In the genomic region with DNA sequence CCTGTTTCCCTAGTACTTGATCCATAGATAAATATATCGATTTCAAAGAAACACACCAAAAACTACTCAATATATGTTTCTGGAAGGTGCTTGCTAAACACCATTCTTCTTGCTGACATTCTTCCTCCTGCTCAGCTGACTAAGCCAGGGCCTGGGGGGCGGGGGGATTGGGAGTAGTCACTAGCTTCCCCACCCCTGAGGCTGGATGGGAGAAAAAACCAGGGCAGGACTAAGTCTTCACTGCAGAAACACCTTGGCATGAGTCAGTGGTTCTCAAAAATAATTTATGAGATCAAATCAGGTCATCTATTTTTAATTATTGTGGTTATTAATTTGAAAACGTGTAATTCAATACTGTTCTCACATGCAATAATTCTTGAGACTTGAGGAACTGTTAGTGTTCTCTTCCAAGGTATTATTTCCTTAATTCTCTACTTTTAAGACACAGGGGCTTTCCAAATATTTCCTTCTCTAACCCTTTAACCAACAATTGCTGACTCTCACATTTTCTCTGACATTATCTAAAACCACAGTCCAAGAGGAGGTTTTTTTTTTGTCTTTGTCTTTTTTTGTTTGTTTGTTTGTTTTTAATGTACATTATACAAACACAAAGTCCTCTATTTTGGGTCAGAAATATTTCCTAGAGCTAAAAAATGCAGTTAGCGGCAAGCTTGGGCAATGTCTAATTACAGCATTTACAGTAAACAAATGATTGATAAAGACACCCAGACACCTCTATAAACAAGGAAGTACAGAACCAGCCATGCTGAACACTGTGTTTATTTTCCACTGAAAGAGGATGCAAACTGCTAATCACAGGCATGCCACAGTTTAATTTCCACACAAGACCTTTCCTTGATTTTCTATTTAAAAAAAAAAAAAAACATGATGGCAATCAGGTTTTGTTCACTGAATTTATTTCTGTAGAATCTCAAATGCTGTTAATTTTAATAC, we compare ENCODE assay signal across 20 cellular contexts.
DNase-seq lines count a peak whose midpoint lies in the region; ATAC-seq, FAIRE-seq and TF ChIP-seq lines count a peak whose summit lies in the region.
"Had no signal": no experiment of that assay in that cellular context is flagged by ENCODE, and none has a peak within 500 bp of the region (broad histone marks: within the 10 kb centered on the region; RNA-seq: fewer than 3 reads in every experiment).

No MANE protein-coding gene starts in this region.

- H2BK5ac ChIP-seq in IMR-90 (ENCODE audit: low read depth, low read length, poor library complexity, severe bottlenecking): no peak overlapping the region

- in situ Hi-C loops in IMR-90 (cut with MboI; ENCODE audit: low sequenced_read_pairs): no loop called here

- H2BK120ac ChIP-seq in IMR-90 (ENCODE audit: low read depth, low read length): no peak overlapping the region

- no peak overlapping the region for H3K56ac ChIP-seq in IMR-90 (ENCODE audit: extremely low read depth, insufficient read depth, low read length)

- no peak overlapping the region for H2AK5ac ChIP-seq in IMR-90 (ENCODE audit: low read depth, low read length)

- H3K4me1 ChIP-seq in A549: no peaks in the 10 kb centered on the region
- no peaks in the 10 kb centered on the region; the same call in 1 of the 2 replicates for H3K4me1 ChIP-seq in IMR-90 (ENCODE audit: control insufficient read depth, insufficient read depth, low read length)
- H3K4me1 ChIP-seq: ascending aorta, HAP-1 had no signal

- no peak for ATAC-seq in A549
- ATAC-seq in IMR-90 (ENCODE audit: low read depth): no peak
- ATAC-seq in left colon: no peak
- ATAC-seq in HG03135 (IDR thresholded peaks at IDR 0.05; ENCODE audit: unreplicated experiment): no peak
- ATAC-seq in GM21528 (IDR thresholded peaks at IDR 0.05; ENCODE audit: low FRiP score, unreplicated experiment): no peak
- no peak for ATAC-seq in HG03095 (IDR thresholded peaks at IDR 0.05; ENCODE audit: unreplicated experiment)
- ATAC-seq: activated naive CD4-positive, alpha-beta T cell treated with anti-CD3 and anti-CD28 coated beads, Interleukin-2, amount 50 U/mL, for 72 hours had no signal

- no peaks in the 10 kb centered on the region for H3K9me1 ChIP-seq in IMR-90 (ENCODE audit: insufficient read depth, low read length)

- intact Hi-C loops in IMR-90 (cut with micrococcal nuclease): no loop called here
- intact Hi-C loops in left colon (cut with DNase I, micrococcal nuclease): no loop called here

- no peak overlapping the region for H3K23ac ChIP-seq in IMR-90 (ENCODE audit: low read depth, low read length)

- no peak overlapping the region for H3K27ac ChIP-seq in A549
- H3K27ac ChIP-seq in IMR-90 (ENCODE audit: insufficient read depth, low read length): no peak overlapping the region
- H3K27ac ChIP-seq: ascending aorta, C4-2B had no signal

- H3K27me3 ChIP-seq in IMR-90 (ENCODE audit: control insufficient read depth, insufficient read depth, low read length) (peaks cover under 1% of the 10 kb centered on the region; the same call in 1 of the 2 replicates), bronchial epithelial cell (ENCODE audit: control insufficient read depth, insufficient read depth, low read length) (no peaks in the 10 kb centered on the region)
- H3K27me3 ChIP-seq: ascending aorta had no signal

- TF ChIP-seq POLR2A in A549 (IDR thresholded peaks at IDR 0.05; ENCODE audit: low read length) (no peak), IMR-90 (IDR thresholded peaks at IDR 0.05; ENCODE audit: low read depth, low read length) (no peak)

- no peaks in the 10 kb centered on the region for H3K79me1 ChIP-seq in IMR-90 (ENCODE audit: low read depth in 1 of 2, low read length in 2 of 2)

- dilution Hi-C loops in IMR-90 (cut with HindIII; ENCODE audit: low sequenced_read_pairs, unreplicated experiment): no loop called here

- TF ChIP-seq RAD21 in A549 (conservative IDR thresholded peaks at IDR 0.05 in 1 of 2, IDR thresholded peaks at IDR 0.05 in 1 of 2) (no peak), IMR-90 (IDR thresholded peaks at IDR 0.05; ENCODE audit: low read length) (no peak)

- CTCF ChIA-PET in A549 (lab: Yijun Ruan, JAX) (interaction anchor here (0.6 kb wide), 2 partner anchors 11 to 16 kb away, joined by 3 to 4 read pairs; no protein-coding TSS in a partner anchor), IMR-90 (lab: Yijun Ruan, JAX) (no interaction called here)

- POLR2A ChIA-PET in A549 (lab: Yijun Ruan, JAX) (no interaction called here), IMR-90 (lab: Charles Lee; ENCODE audit: unreplicated experiment) (no interaction called here)

- H4K8ac ChIP-seq in IMR-90 (ENCODE audit: low read depth in 2 of 2, low read length in 2 of 2): no peak overlapping the region

- FAIRE-seq in A549 (lab: Jason Lieb, UNC) (peak; percentile 43), bronchial epithelial cell (lab: Jason Lieb, UNC) (no peak)

- H2AK9ac ChIP-seq in IMR-90 (replicated peaks; ENCODE audit: low read depth, low read length, poor library complexity): no peak overlapping the region

- TF ChIP-seq CTCF in A549 (IDR thresholded peaks at IDR 0.05) (no peak), IMR-90 (conservative IDR thresholded peaks at IDR 0.05; ENCODE audit: low read depth, low read length) (no peak), bronchial epithelial cell (IDR thresholded peaks at IDR 0.05; ENCODE audit: insufficient read depth, low read length, severe bottlenecking) (no peak)

- no peaks in the 10 kb centered on the region for H4K20me1 ChIP-seq in IMR-90 (ENCODE audit: insufficient read depth, low read length)

- no peak overlapping the region for H3K18ac ChIP-seq in IMR-90 (ENCODE audit: low read depth, low read length)

- H4K91ac ChIP-seq in IMR-90 (ENCODE audit: insufficient read depth, low read depth, low read length): no peak overlapping the region

- H3K9me3 ChIP-seq in A549 (no peaks in the 10 kb centered on the region), IMR-90 (ENCODE audit: control insufficient read depth, insufficient read depth, low read length) (peaks cover 1% of the 10 kb centered on the region; the same call in 1 of the 2 replicates)
- H3K9me3 ChIP-seq: HAP-1 had no signal

- H3K9ac ChIP-seq in IMR-90 (ENCODE audit: low read depth, low read length): no peak overlapping the region

- 59% methylated on average over 4 of the region's 4 CpGs for WGBS in A549 (ENCODE audit: missing lambda C conversion rate)
- no CpG with 5 or more reads among the region's 4 CpGs for WGBS in IMR-90 (ENCODE audit: extremely low coverage in 2 of 2, insufficient read length in 1 of 2), 2 experiments

- TF ChIP-seq EP300 in A549 (IDR thresholded peaks at IDR 0.05): no peak

- no TSS peak for BruUV-seq in IMR-90 (replicated peaks; lab: Mats Ljungman, UMichigan)

- H3K4me3 ChIP-seq in A549: no peak overlapping the region
- no peak overlapping the region for H3K4me3 ChIP-seq in IMR-90 (ENCODE audit: insufficient read depth, low read depth, low read length)
- H3K4me3 ChIP-seq in bronchial epithelial cell (ENCODE audit: low read depth, low read length): no peak overlapping the region
- H3K4me3 ChIP-seq: ascending aorta, HAP-1 had no signal

- H3K4me2 ChIP-seq in A549 (no peak overlapping the region), IMR-90 (ENCODE audit: low read depth, low read length) (no peak overlapping the region)

- H2BK20ac ChIP-seq in IMR-90 (ENCODE audit: low read depth, low read length): no peak overlapping the region

- no peak overlapping the region for H4K5ac ChIP-seq in IMR-90 (ENCODE audit: low read depth, low read length)

- H3K4ac ChIP-seq in IMR-90 (ENCODE audit: low read depth, low read length): no peak overlapping the region

- no peak overlapping the region for H3K14ac ChIP-seq in IMR-90 (replicated peaks; ENCODE audit: low read depth, low read length)

- H2AFZ ChIP-seq in IMR-90 (replicated peaks; ENCODE audit: low read length, poor library complexity): no peak overlapping the region

- H2BK15ac ChIP-seq in IMR-90 (ENCODE audit: low read depth, low read length): no peak overlapping the region

- DNase-seq in A549 (ENCODE audit: low read depth in 1 of 2, low spot score in 1 of 2): no peak
- DNase-seq in IMR-90: no peak
- peak; percentile 61 for DNase-seq in bronchial epithelial cell (ENCODE audit: low read depth)
- peak; percentile 34 for DNase-seq in myocyte (ENCODE audit: low read depth)
- no peak for DNase-seq in left colon
- DNase-seq: ACHN; activated CD4-positive, alpha-beta T cell treated with anti-CD3 and anti-CD28 coated beads for 1 hour; DMS79; effector memory CD4-positive, alpha-beta T cell; NCI-H1105 treated with DMSO at 0.1 percent for 48 hours; NCI-H2081 treated with DMSO at 0.1 percent for 48 hours; NCI-H510A; T1000 had no signal

- H3K36me3 ChIP-seq in IMR-90 (ENCODE audit: control insufficient read depth, insufficient read depth, low read length) (no peaks in the 10 kb centered on the region), bronchial epithelial cell (ENCODE audit: control insufficient read depth, insufficient read depth, low read length) (no peaks in the 10 kb centered on the region)
- H3K36me3 ChIP-seq: ascending aorta, HAP-1 had no signal

TF ChIP-seq in A549, 52 proteins besides CTCF, POLR2A, EP300 and RAD21 (continues in another document):
- peak; percentile 55 for TF ChIP-seq MAFK (IDR thresholded peaks at IDR 0.05; ENCODE audit: partially characterized antibody)
- TF ChIP-seq, protein P1, sequence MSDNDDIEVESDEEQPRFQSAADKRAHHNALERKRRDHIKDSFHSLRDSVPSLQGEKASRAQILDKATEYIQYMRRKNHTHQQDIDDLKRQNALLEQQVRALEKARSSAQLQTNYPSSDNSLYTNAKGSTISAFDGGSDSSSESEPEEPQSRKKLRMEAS (IDR thresholded peaks at IDR 0.05): no peak
- TF ChIP-seq, protein P2, sequence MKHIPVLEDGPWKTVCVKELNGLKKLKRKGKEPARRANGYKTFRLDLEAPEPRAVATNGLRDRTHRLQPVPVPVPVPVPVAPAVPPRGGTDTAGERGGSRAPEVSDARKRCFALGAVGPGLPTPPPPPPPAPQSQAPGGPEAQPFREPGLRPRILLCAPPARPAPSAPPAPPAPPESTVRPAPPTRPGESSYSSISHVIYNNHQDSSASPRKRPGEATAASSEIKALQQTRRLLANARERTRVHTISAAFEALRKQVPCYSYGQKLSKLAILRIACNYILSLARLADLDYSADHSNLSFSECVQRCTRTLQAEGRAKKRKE (CRISPR knock-in tag; IDR thresholded peaks at IDR 0.05; ENCODE audit: low read depth): no peak

TF ChIP-seq in IMR-90, 13 proteins besides CTCF, POLR2A, EP300 and RAD21 (continues in another document):
- TF ChIP-seq SMC3 (IDR thresholded peaks at IDR 0.05; ENCODE audit: low read depth, low read length) (no peak), MAFK (IDR thresholded peaks at IDR 0.05; ENCODE audit: low read depth, low read length) (peak; percentile 50), CHD1 (IDR thresholded peaks at IDR 0.05; ENCODE audit: low read depth, low read length) (no peak), BHLHE40 (IDR thresholded peaks at IDR 0.05; ENCODE audit: low read depth, low read length) (no peak), RFX5 (IDR thresholded peaks at IDR 0.05; ENCODE audit: low read depth, low read length) (no peak), CEBPB (IDR thresholded peaks at IDR 0.05; ENCODE audit: low read depth, low read length) (no peak)

Comparison
In these comparisons a context has a peak if more than half of its experiments do, and no peak if none do; other contexts are left out.
1. DNase-seq: peak in bronchial epithelial cell (single experiment) and myocyte (single experiment); none in A549 (0 of 2), IMR-90 (single experiment) and left colon (0 of 2).